ENCODE assay signal across 2 cellular contexts in the genomic region with DNA sequence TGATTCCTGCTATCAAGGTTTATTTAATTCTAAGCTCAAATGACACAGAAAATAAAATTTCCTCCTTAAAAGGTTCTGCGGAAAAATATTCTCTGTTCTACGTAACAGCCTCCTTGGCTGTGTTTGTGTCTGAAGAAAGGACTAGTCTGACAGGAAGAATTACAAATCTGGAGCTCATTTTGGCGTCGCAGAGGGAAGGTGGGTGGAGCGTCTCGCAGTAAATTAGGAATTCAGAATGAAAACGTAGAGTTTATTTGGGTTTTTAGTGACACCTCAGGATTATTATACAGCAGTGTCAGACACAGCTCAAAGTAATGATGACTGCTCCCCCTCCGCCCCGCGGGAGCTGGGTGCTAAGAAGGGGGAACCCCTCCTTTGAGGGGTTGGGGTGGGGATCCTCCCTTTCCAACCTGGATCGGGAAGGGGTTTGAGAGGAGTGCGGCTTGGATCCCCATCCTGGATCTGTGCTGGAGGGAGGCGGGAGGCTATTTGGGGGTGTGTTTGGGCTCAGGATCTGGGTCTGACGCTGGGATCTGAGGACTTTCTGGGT.
TF ChIP-seq lines count a peak whose summit lies in the region.

No MANE protein-coding gene starts in this region.

TF ChIP-seq in SK-N-SH, 30 proteins besides CTCF, POLR2A, EP300 and RAD21 (continued from another document):
- TF ChIP-seq, protein P1, sequence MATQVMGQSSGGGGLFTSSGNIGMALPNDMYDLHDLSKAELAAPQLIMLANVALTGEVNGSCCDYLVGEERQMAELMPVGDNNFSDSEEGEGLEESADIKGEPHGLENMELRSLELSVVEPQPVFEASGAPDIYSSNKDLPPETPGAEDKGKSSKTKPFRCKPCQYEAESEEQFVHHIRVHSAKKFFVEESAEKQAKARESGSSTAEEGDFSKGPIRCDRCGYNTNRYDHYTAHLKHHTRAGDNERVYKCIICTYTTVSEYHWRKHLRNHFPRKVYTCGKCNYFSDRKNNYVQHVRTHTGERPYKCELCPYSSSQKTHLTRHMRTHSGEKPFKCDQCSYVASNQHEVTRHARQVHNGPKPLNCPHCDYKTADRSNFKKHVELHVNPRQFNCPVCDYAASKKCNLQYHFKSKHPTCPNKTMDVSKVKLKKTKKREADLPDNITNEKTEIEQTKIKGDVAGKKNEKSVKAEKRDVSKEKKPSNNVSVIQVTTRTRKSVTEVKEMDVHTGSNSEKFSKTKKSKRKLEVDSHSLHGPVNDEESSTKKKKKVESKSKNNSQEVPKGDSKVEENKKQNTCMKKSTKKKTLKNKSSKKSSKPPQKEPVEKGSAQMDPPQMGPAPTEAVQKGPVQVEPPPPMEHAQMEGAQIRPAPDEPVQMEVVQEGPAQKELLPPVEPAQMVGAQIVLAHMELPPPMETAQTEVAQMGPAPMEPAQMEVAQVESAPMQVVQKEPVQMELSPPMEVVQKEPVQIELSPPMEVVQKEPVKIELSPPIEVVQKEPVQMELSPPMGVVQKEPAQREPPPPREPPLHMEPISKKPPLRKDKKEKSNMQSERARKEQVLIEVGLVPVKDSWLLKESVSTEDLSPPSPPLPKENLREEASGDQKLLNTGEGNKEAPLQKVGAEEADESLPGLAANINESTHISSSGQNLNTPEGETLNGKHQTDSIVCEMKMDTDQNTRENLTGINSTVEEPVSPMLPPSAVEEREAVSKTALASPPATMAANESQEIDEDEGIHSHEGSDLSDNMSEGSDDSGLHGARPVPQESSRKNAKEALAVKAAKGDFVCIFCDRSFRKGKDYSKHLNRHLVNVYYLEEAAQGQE (IDR thresholded peaks at IDR 0.05; ENCODE audit: low read depth, low read length) = no peak

TF ChIP-seq in SK-N-SH treated with all-trans-retinoic acid at 6 μM for 48 hours, 23 proteins besides CTCF, POLR2A, EP300 and RAD21 (continued from another document):
- TF ChIP-seq, protein P2, sequence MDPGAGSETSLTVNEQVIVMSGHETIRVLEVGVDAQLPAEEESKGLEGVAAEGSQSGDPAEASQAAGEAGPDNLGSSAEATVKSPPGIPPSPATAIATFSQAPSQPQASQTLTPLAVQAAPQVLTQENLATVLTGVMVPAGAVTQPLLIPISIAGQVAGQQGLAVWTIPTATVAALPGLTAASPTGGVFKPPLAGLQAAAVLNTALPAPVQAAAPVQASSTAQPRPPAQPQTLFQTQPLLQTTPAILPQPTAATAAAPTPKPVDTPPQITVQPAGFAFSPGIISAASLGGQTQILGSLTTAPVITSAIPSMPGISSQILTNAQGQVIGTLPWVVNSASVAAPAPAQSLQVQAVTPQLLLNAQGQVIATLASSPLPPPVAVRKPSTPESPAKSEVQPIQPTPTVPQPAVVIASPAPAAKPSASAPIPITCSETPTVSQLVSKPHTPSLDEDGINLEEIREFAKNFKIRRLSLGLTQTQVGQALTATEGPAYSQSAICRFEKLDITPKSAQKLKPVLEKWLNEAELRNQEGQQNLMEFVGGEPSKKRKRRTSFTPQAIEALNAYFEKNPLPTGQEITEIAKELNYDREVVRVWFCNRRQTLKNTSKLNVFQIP (CRISPR knock-in tag; IDR thresholded peaks at IDR 0.05; ENCODE audit: borderline replicate concordance, low read depth) = no peak
- TF ChIP-seq CSDC2 (CRISPR knock-in tag; IDR thresholded peaks at IDR 0.05) = no peak
- TF ChIP-seq, protein P3, sequence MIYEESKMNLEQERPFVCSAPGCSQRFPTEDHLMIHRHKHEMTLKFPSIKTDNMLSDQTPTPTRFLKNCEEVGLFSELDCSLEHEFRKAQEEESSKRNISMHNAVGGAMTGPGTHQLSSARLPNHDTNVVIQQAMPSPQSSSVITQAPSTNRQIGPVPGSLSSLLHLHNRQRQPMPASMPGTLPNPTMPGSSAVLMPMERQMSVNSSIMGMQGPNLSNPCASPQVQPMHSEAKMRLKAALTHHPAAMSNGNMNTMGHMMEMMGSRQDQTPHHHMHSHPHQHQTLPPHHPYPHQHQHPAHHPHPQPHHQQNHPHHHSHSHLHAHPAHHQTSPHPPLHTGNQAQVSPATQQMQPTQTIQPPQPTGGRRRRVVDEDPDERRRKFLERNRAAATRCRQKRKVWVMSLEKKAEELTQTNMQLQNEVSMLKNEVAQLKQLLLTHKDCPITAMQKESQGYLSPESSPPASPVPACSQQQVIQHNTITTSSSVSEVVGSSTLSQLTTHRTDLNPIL (CRISPR knock-in tag; IDR thresholded peaks at IDR 0.05; ENCODE audit: low read depth) = no peak
- no peak for TF ChIP-seq ARNTL (CRISPR knock-in tag; IDR thresholded peaks at IDR 0.05; ENCODE audit: borderline replicate concordance, low read depth)
- TF ChIP-seq TOX (CRISPR knock-in tag; IDR thresholded peaks at IDR 0.05; ENCODE audit: borderline replicate concordance) = no peak
